12 cellular contexts compared by ENCODE assay signal in the genomic region with DNA sequence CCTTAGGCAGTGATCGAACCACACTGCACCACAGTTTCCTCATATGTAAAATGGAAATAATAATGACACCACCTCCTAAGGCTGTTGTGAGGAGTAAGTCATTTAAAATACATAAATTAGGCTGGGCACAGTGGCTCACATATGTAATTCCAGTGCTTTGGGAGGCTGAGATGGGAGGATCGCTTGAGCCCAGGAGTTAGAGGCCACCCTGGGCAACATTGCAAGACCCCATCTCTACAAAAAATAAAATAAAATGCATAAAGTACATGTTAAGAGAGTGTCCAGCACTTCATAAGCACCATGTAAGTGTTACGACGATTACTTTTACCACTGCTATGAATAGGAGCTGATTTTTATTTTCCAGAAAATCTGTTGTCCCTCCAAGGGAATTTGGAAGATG.
A peak's percentile ranks its signal among the peaks of the same experiment; 100 is the strongest.
DNase-seq lines count a peak whose midpoint lies in the region; ATAC-seq and TF ChIP-seq lines count a peak whose summit lies in the region.
"Had no signal": no experiment of that assay in that cellular context is flagged by ENCODE, and none has a peak within 500 bp of the region (broad histone marks: within the 10 kb centered on the region; RNA-seq: fewer than 3 reads in every experiment).

No MANE protein-coding gene starts in this region.

- H3K36me3 Mint-ChIP-seq in Caco-2 (ENCODE audit: insufficient read depth, unreplicated experiment) (peaks cover 6% of the 10 kb centered on the region), activated B cell treated with CpG ODN at 0.5 μM for 24 hours (ENCODE audit: low read depth) (peaks cover 41% of the 10 kb centered on the region)

- H3K4me3 ChIP-seq in Caco-2 (ENCODE audit: low read depth, low read length) (no peak overlapping the region), mucosa of rectum (ENCODE audit: low read length in 2 of 2) (no peak overlapping the region), stomach smooth muscle (ENCODE audit: low read length in 2 of 2) (no peak overlapping the region)
- H3K4me3 ChIP-seq: BLaER1 had no signal

- POLR2A ChIA-PET in Caco-2 (lab: Charles Lee) (no interaction called here), activated B cell treated with CpG ODN at 0.5 μM for 24 hours (lab: Charles Lee) (interaction anchor here (1.3 to 5.4 kb wide), 3 partner anchors 12 to 58 kb away, joined by 4 to 49 read pairs (median 4); no protein-coding TSS in a partner anchor)

- H3K27ac Mint-ChIP-seq in Caco-2 (ENCODE audit: unreplicated experiment) (peak overlapping the region; percentile 33), activated B cell treated with CpG ODN at 0.5 μM for 24 hours (peak overlapping the region; percentile 74)

- H3K27ac ChIP-seq in mucosa of rectum (ENCODE audit: low read depth in 2 of 2, low read length in 2 of 2) (peak overlapping the region; percentile 3 to 24), stomach smooth muscle (ENCODE audit: low read length) (peak overlapping the region; percentile 24)
- H3K27ac ChIP-seq: BLaER1, KMS-11 had no signal

- TF ChIP-seq CTCF in Caco-2 (IDR thresholded peaks at IDR 0.05; ENCODE audit: insufficient read depth in 1 of 2, low read depth in 1 of 2, low read length in 1 of 2, severe bottlenecking in 1 of 2, unreplicated experiment in 1 of 2) (no peak), activated B cell treated with CpG ODN at 0.5 μM for 24 hours (IDR thresholded peaks at IDR 0.05) (no peak)

- H3K9me3 ChIP-seq in Caco-2 (no peaks in the 10 kb centered on the region), mucosa of rectum (ENCODE audit: control insufficient read depth in 2 of 2, low read length in 2 of 2) (no peaks in the 10 kb centered on the region), stomach smooth muscle (ENCODE audit: control insufficient read depth in 2 of 2, low read length in 2 of 2) (no peaks in the 10 kb centered on the region)
- H3K9me3 ChIP-seq: BLaER1 had no signal

- ATAC-seq in activated B cell treated with CpG ODN at 0.5 μM for 24 hours (ENCODE audit: low read depth), result no peak
- no peak for ATAC-seq in HG03432 (IDR thresholded peaks at IDR 0.05; ENCODE audit: unreplicated experiment)
- no peak for ATAC-seq in left lobe of liver
- ATAC-seq: PC-3 had no signal

- H3K4me1 ChIP-seq in Caco-2 (peaks cover 43% of the 10 kb centered on the region), mucosa of rectum (ENCODE audit: control insufficient read depth in 2 of 2, insufficient read depth in 2 of 2, low read length in 2 of 2) (peaks cover 2 to 23% of the 10 kb centered on the region in 2 donors), stomach smooth muscle (ENCODE audit: control insufficient read depth, insufficient read depth, low read length) (no peaks in the 10 kb centered on the region)
- H3K4me1 ChIP-seq: BLaER1 had no signal

- H3K27me3 Mint-ChIP-seq in Caco-2 (ENCODE audit: insufficient read depth, unreplicated experiment) (no peaks in the 10 kb centered on the region), activated B cell treated with CpG ODN at 0.5 μM for 24 hours (no peaks in the 10 kb centered on the region)

- BruUV-seq in Caco-2 (replicated peaks; lab: Mats Ljungman, UMichigan), result no TSS peak

- H3K9me3 Mint-ChIP-seq in Caco-2 (ENCODE audit: unreplicated experiment), result no peaks in the 10 kb centered on the region
- H3K9me3 Mint-ChIP-seq in activated B cell treated with CpG ODN at 0.5 μM for 24 hours, result no peaks in the 10 kb centered on the region

- H3K36me3 ChIP-seq in Caco-2 (ENCODE audit: control insufficient read depth, insufficient read depth, low read length) (no peaks in the 10 kb centered on the region), mucosa of rectum (ENCODE audit: control insufficient read depth in 2 of 2, insufficient read depth in 2 of 2, low read length in 2 of 2) (no peaks in the 10 kb centered on the region), stomach smooth muscle (ENCODE audit: control insufficient read depth in 2 of 2, insufficient read depth in 2 of 2, low read length in 2 of 2) (no peaks in the 10 kb centered on the region)
- H3K36me3 ChIP-seq: BLaER1 had no signal

- H3K4me3 Mint-ChIP-seq in Caco-2 (ENCODE audit: unreplicated experiment) (no peak overlapping the region), activated B cell treated with CpG ODN at 0.5 μM for 24 hours (no peak overlapping the region)

- H3K4me1 Mint-ChIP-seq in Caco-2 (ENCODE audit: low read depth, unreplicated experiment) (peaks cover 39% of the 10 kb centered on the region), activated B cell treated with CpG ODN at 0.5 μM for 24 hours (peaks cover 37% of the 10 kb centered on the region)

- intact Hi-C loops in Caco-2 (cut with micrococcal nuclease; ENCODE audit: unreplicated experiment), result no loop called here
- intact Hi-C loops in activated B cell treated with CpG ODN at 0.5 μM for 24 hours (cut with micrococcal nuclease), result loop anchor here (10.0 kb wide), 1 partner anchor 589 kb away; no protein-coding TSS in a partner anchor

- DNase-seq in Caco-2 (no peak), activated B cell treated with CpG ODN at 0.5 μM for 24 hours (no peak), NAMALWA (ENCODE audit: low spot score) (no peak), left lobe of liver (ENCODE audit: low spot score) (no peak)
- DNase-seq: NCI-H1092 treated with DMSO at 0.1 percent for 48 hours, NCI-H1694, PC-3 had no signal

- H3K27me3 ChIP-seq in Caco-2 (replicated peaks; ENCODE audit: control insufficient read depth, insufficient read depth, low read length) (no peaks in the 10 kb centered on the region), mucosa of rectum (ENCODE audit: control insufficient read depth in 2 of 2, insufficient read depth in 2 of 2, low read length in 2 of 2) (no peaks in the 10 kb centered on the region), stomach smooth muscle (ENCODE audit: control insufficient read depth in 1 of 2, insufficient read depth in 2 of 2, low read length in 2 of 2) (no peaks in the 10 kb centered on the region)
- H3K27me3 ChIP-seq: BLaER1 had no signal

- H3K9ac ChIP-seq in mucosa of rectum (ENCODE audit: low read depth in 1 of 2, low read length in 2 of 2) (no peak overlapping the region), stomach smooth muscle (ENCODE audit: low read length in 2 of 2) (no peak overlapping the region)
- H3K9ac ChIP-seq: BLaER1, KMS-11 had no signal

- CTCF ChIA-PET in Caco-2 (lab: Charles Lee) (no interaction called here), activated B cell treated with CpG ODN at 0.5 μM for 24 hours (lab: Charles Lee) (interaction anchor here (1.2 to 1.3 kb wide), 2 partner anchors 9 to 11 kb away, joined by 3 to 4 read pairs; no protein-coding TSS in a partner anchor)
